1 cellular context compared by ENCODE assay signal in genomic region chr12:124829008-124829707, GRCh38.
TF ChIP-seq lines count a peak whose summit lies in the region.

No MANE protein-coding gene starts in this region.

TF ChIP-seq in HepG2, 621 proteins besides CTCF, POLR2A, EP300 and RAD21 (continued from another document and continues in another):
- TF ChIP-seq SOX6 (IDR thresholded peaks at IDR 0.05) (no peak), SOX6 (CRISPR knock-in tag; IDR thresholded peaks at IDR 0.05) (peak; percentile 66; the same call in 1 of the 2 replicates), THAP9 (CRISPR knock-in tag; IDR thresholded peaks at IDR 0.05; ENCODE audit: borderline replicate concordance) (no peak; the same call in 1 of the 2 replicates), TBL1XR1 (IDR thresholded peaks at IDR 0.05; ENCODE audit: borderline replicate concordance, low read length, partially characterized antibody) (no peak), RXRB (CRISPR knock-in tag; IDR thresholded peaks at IDR 0.05; ENCODE audit: borderline replicate concordance) (peak; percentile 74), RFX5 (IDR thresholded peaks at IDR 0.05; ENCODE audit: low read depth, low read length) (peak; percentile 31; the same call in 1 of the 2 replicates), ZBTB42 (CRISPR knock-in tag; IDR thresholded peaks at IDR 0.05) (no peak), MNT (IDR thresholded peaks at IDR 0.05) (0 out of 2 replicates have a peak, but pooled peaks have one; percentile 9), ZNF318 (CRISPR knock-in tag; IDR thresholded peaks at IDR 0.05) (peak; percentile 45; the same call in 1 of the 2 replicates), HMGA1 (CRISPR knock-in tag; conservative IDR thresholded peaks at IDR 0.05) (no peak), NCOR1 (IDR thresholded peaks at IDR 0.05; ENCODE audit: borderline replicate concordance, low read length) (peak; percentile 58; the same call in 1 of the 2 replicates), ZGPAT (CRISPR knock-in tag; IDR thresholded peaks at IDR 0.05) (peak; percentile 45; the same call in 1 of the 2 replicates), ZNF883 (CRISPR knock-in tag; IDR thresholded peaks at IDR 0.05; ENCODE audit: not compliant biosample characterization) (no peak), KDM3A (CRISPR knock-in tag; IDR thresholded peaks at IDR 0.05; ENCODE audit: low read depth) (0 out of 2 replicates have a peak, but pooled peaks have one; percentile 53), ZNF781 (CRISPR knock-in tag; IDR thresholded peaks at IDR 0.05; ENCODE audit: borderline replicate concordance, not compliant biosample characterization) (peak; percentile 50), SKI (IDR thresholded peaks at IDR 0.05; ENCODE audit: partially characterized antibody) (peak; percentile 29), REPIN1 (CRISPR knock-in tag; IDR thresholded peaks at IDR 0.05; ENCODE audit: borderline replicate concordance, low read depth) (0 out of 2 replicates have a peak, but pooled peaks have one; percentile 47), ZSCAN9 (CRISPR knock-in tag; IDR thresholded peaks at IDR 0.05; ENCODE audit: borderline replicate concordance) (0 out of 2 replicates have a peak, but pooled peaks have one; percentile 26), SRSF1 (optimal IDR thresholded peaks at IDR 0.05; ENCODE audit: low read depth, low read length) (no peak), ZNF264 (CRISPR knock-in tag; IDR thresholded peaks at IDR 0.05) (0 out of 2 replicates have a peak, but pooled peaks have one; percentile 35), RFXAP (CRISPR knock-in tag; IDR thresholded peaks at IDR 0.05; ENCODE audit: borderline replicate concordance) (peak; percentile 46; the same call in 1 of the 2 replicates), ZNF276 (CRISPR knock-in tag; IDR thresholded peaks at IDR 0.05; ENCODE audit: low read depth) (no peak), ZNF503 (CRISPR knock-in tag; IDR thresholded peaks at IDR 0.05) (peak; percentile 19; the same call in 1 of the 2 replicates), ZNF326 (CRISPR knock-in tag; IDR thresholded peaks at IDR 0.05; ENCODE audit: borderline replicate concordance) (no peak), FOXA3 (CRISPR knock-in tag; IDR thresholded peaks at IDR 0.05) (peak; percentile 64), ZNF3 (CRISPR knock-in tag; IDR thresholded peaks at IDR 0.05) (peak; percentile 82; the same call in 1 of the 2 replicates), CEBPG (CRISPR knock-in tag; IDR thresholded peaks at IDR 0.05) (peak; percentile 95), TEAD3 (CRISPR knock-in tag; optimal IDR thresholded peaks at IDR 0.05; ENCODE audit: borderline replicate concordance) (peak; percentile 88), ZSCAN29 (CRISPR knock-in tag; conservative IDR thresholded peaks at IDR 0.05) (0 out of 2 replicates have a peak, but pooled peaks have one; percentile 12), KAT8 (CRISPR knock-in tag; IDR thresholded peaks at IDR 0.05) (peak; percentile 3), ZIK1 (CRISPR knock-in tag; IDR thresholded peaks at IDR 0.05; ENCODE audit: borderline replicate concordance, low read depth) (no peak), XBP1 (CRISPR knock-in tag; IDR thresholded peaks at IDR 0.05) (no peak), ZFP37 (CRISPR knock-in tag; IDR thresholded peaks at IDR 0.05; ENCODE audit: borderline replicate concordance) (no peak), ZNF281 (CRISPR knock-in tag; IDR thresholded peaks at IDR 0.05; ENCODE audit: borderline replicate concordance) (peak; percentile 93; the same call in 1 of the 2 replicates), ZBTB8A (CRISPR knock-in tag; IDR thresholded peaks at IDR 0.05; ENCODE audit: borderline replicate concordance, low read depth) (no peak), ZNF629 (CRISPR knock-in tag; conservative IDR thresholded peaks at IDR 0.05) (peak; percentile 77)
